Comparison of ENCODE assay signal across 12 cellular contexts in the genomic region with DNA sequence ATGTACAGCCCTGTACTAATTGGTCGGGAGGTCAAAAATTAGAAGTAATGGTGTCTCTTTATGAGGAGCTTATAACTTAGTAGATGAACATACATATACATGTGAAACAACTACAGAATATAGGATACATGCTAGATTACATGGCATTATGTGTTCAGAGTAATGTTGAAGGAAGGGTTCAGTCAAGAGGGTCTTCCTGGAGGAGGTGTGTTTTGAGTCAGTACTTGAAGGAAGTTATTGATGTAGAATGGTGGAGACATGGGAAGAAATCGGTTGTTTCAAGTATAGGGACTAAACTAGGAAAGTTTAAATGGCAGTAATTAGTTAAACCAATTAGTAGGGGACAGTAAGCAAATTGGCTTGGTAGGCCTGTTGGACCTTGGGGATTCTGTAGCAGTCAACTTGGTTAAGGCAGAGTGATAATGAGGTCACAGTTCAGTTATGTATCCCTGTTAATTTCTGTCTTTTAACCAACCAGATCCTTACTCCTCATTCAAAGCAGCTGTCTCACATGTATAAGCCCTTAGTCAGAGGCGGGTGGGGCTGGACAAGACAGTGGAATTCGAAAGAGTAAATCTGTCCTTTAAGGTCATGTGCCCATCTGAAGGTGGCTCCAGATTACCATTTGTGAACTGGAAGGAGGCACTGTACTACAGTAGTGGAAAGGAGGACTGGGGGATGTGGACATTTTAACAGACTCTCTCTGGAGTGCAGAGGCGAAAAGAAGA. TPM values are rescaled to one million over a fixed set of nuclear protein-coding genes. Genes with fewer than 3 reads are reported as not detected.
DNase-seq lines count a peak whose midpoint lies in the region; ATAC-seq, FAIRE-seq and TF ChIP-seq lines count a peak whose summit lies in the region.
"Had no signal": no experiment of that assay in that cellular context is flagged by ENCODE, and none has a peak within 500 bp of the region (broad histone marks: within the 10 kb centered on the region; RNA-seq: fewer than 3 reads in every experiment).

No MANE protein-coding gene starts in this region.

- BruUV-seq in MCF 10A (replicated peaks; lab: Mats Ljungman, UMichigan), result TSS peak; percentile 59

- H3K4me1 Mint-ChIP-seq in MCF 10A (ENCODE audit: insufficient read depth, unreplicated experiment), result peaks cover 27% of the 10 kb centered on the region

- no peaks in the 10 kb centered on the region for H3K9me3 Mint-ChIP-seq in MCF 10A (ENCODE audit: unreplicated experiment)
- H3K9me3 Mint-ChIP-seq: natural killer cell treated with Interleukin-12 subunit alpha and Interleukin-12 subunit beta and Interleukin-15 and Interleukin-18, amount 100 ng/mL, for 72 hours had no signal

- peak overlapping the region; percentile 54 for H3K27ac Mint-ChIP-seq in MCF 10A (ENCODE audit: low read depth, unreplicated experiment)
- H3K27ac Mint-ChIP-seq: natural killer cell treated with Interleukin-12 subunit alpha and Interleukin-12 subunit beta and Interleukin-15 and Interleukin-18, amount 100 ng/mL, for 72 hours had no signal

- no peak overlapping the region for H3K4me3 Mint-ChIP-seq in MCF 10A (ENCODE audit: unreplicated experiment)
- H3K4me3 Mint-ChIP-seq: natural killer cell treated with Interleukin-12 subunit alpha and Interleukin-12 subunit beta and Interleukin-15 and Interleukin-18, amount 100 ng/mL, for 72 hours had no signal

- CTCF ChIA-PET in MCF 10A (lab: Yijun Ruan, JAX), result interaction anchor here (1.7 kb wide), 1 partner anchor 29 kb away, joined by 4 read pairs; no protein-coding TSS in a partner anchor

- TF ChIP-seq CTCF in MCF 10A (IDR thresholded peaks at IDR 0.05; ENCODE audit: unreplicated experiment), result no peak
- TF ChIP-seq CTCF in breast epithelium (IDR thresholded peaks at IDR 0.05), result no peak
- TF ChIP-seq CTCF in uterus (IDR thresholded peaks at IDR 0.05), result no peak

- H3K36me3 Mint-ChIP-seq in MCF 10A (ENCODE audit: insufficient read depth, unreplicated experiment), result peaks cover under 1% of the 10 kb centered on the region
- H3K36me3 Mint-ChIP-seq: natural killer cell treated with Interleukin-12 subunit alpha and Interleukin-12 subunit beta and Interleukin-15 and Interleukin-18, amount 100 ng/mL, for 72 hours had no signal

- H3K27me3 Mint-ChIP-seq in MCF 10A (ENCODE audit: insufficient read depth, unreplicated experiment), result no peaks in the 10 kb centered on the region
- H3K27me3 Mint-ChIP-seq: natural killer cell treated with Interleukin-12 subunit alpha and Interleukin-12 subunit beta and Interleukin-15 and Interleukin-18, amount 100 ng/mL, for 72 hours had no signal

- ATAC-seq in GM18498 (IDR thresholded peaks at IDR 0.05; ENCODE audit: unreplicated experiment), result no peak
- ATAC-seq: HepG2; natural killer cell treated with Interleukin-12 subunit alpha and Interleukin-12 subunit beta and Interleukin-15 and Interleukin-18, amount 100 ng/mL, for 72 hours had no signal

- H3K9me3 ChIP-seq in breast epithelium (no peaks in the 10 kb centered on the region), uterus (no peaks in the 10 kb centered on the region)
- H3K9me3 ChIP-seq: thoracic aorta had no signal

- TF ChIP-seq POLR2A in breast epithelium (IDR thresholded peaks at IDR 0.05), result no peak
- no peak for TF ChIP-seq POLR2A in uterus (IDR thresholded peaks at IDR 0.05)

- POLR2A ChIA-PET in MCF 10A (lab: Yijun Ruan, JAX), result interaction anchor here (0.7 to 3.0 kb wide), 8 partner anchors 10 to 73 kb away, joined by 3 to 15 read pairs (median 4); a partner anchor contains a TSS

- DNase-seq in MCF 10A (ENCODE audit: unreplicated experiment) (peak; percentile 64), breast epithelium (ENCODE audit: low spot score in 2 of 2) (no peak), T1000 (lab: John Stamatoyannopoulos, UW) (peak; percentile 32), glomerular visceral epithelial cell (ENCODE audit: extremely low spot score) (peak; percentile 85), urothelium cell line (ENCODE audit: low spot score) (peak; percentile 74), uterus (no peak)
- no peak for DNase-seq in stimulated activated naive CD4-positive, alpha-beta T cell (lab: John Stamatoyannopoulos, UW)

- no peak overlapping the region for H3K4me3 ChIP-seq in breast epithelium
- H3K4me3 ChIP-seq in uterus, result no peak overlapping the region
- H3K4me3 ChIP-seq: thoracic aorta had no signal

- FAIRE-seq in urothelium cell line (lab: Jason Lieb, UNC), result no peak
- FAIRE-seq: HepG2 had no signal

- H3K27ac ChIP-seq in breast epithelium, result no peak overlapping the region
- H3K27ac ChIP-seq in uterus, result no peak overlapping the region
- H3K27ac ChIP-seq: thoracic aorta had no signal

- intact Hi-C loops in MCF 10A (cut with micrococcal nuclease), result no loop called here
- intact Hi-C loops in breast epithelium (cut with DNase I; ENCODE audit: low total_unique reads), result no loop called here
- intact Hi-C loops in uterus (cut with DNase I; ENCODE audit: low total_unique reads), result no loop called here

- H3K4me1 ChIP-seq in breast epithelium, result peaks cover 0 to 6% of the 10 kb centered on the region in 2 donors
- peaks cover 0 to 8% of the 10 kb centered on the region in 2 donors for H3K4me1 ChIP-seq in uterus

- H3K36me3 ChIP-seq in breast epithelium, result no peaks in the 10 kb centered on the region
- no peaks in the 10 kb centered on the region for H3K36me3 ChIP-seq in uterus
- H3K36me3 ChIP-seq: thoracic aorta had no signal

- H3K27me3 ChIP-seq in breast epithelium (no peaks in the 10 kb centered on the region), uterus (no peaks in the 10 kb centered on the region)

RNA-seq across cellular contexts. Expression of a gene that starts 3.5 kb away (rescaled TPM):
- total RNA-seq in MCF 10A (2022) (46.3 and 73.8 TPM in 2 replicates), breast epithelium (10 to 100 TPM; 12.8 to 18.4 (median 14.9) TPM), uterus (10 to 100 TPM in 2 of 4 donors, 1 to 10 TPM in 1, under 1 TPM in 1; 0.88 to 35.4 (median 15.5) TPM)

RNA-seq across cellular contexts. Expression of a gene that starts 5.1 kb away (rescaled TPM):
- 3.6 and 3.8 TPM in 2 replicates for total RNA-seq in MCF 10A (2022)
- 10 to 100 TPM; 18.7 to 23.7 (median 18.7) TPM for total RNA-seq in breast epithelium
- 10 to 100 TPM in 3 of 4 donors, 1 to 10 TPM in 1; 2.1 to 28.9 (median 15.2) TPM for total RNA-seq in uterus

RNA-seq across cellular contexts. Expression of a gene that starts 31.8 kb away (rescaled TPM):
- total RNA-seq in MCF 10A (2022), result not detected in 2 replicates
- total RNA-seq in breast epithelium, result under 1 TPM in 1 of 3 donors, not detected in 2; 0.98 TPM
- 1 to 10 TPM in 1 of 4 donors, under 1 TPM in 2, not detected in 1; 0.29 to 1.8 (median 0.52) TPM for total RNA-seq in uterus
- total RNA-seq: A673, thoracic aorta had no signal

RNA-seq across cellular contexts. Expression of a gene that starts 37.5 kb away (rescaled TPM):
- total RNA-seq in MCF 10A (2022) (53.3 and 56.2 TPM in 2 replicates), breast epithelium (10 to 100 TPM; 24.7 to 31.2 (median 27.5) TPM), uterus (10 to 100 TPM in 2 of 4 donors, 1 to 10 TPM in 2; 5.0 to 28.4 (median 12.2) TPM)

RNA-seq across cellular contexts. Expression of a gene that starts 38.5 kb away (rescaled TPM):
- total RNA-seq in MCF 10A (2022) (213 and 257 TPM in 2 replicates), breast epithelium (100 to 1,000 TPM in 2 of 3 donors, 10 to 100 TPM in 1; 79.2 to 132 (median 103) TPM), uterus (100 to 1,000 TPM in 1 of 4 donors, 10 to 100 TPM in 3; 40.0 to 157 (median 72.8) TPM)

Comparison
In these comparisons a context has a peak if more than half of its experiments do, and no peak if none do; other contexts are left out.
1. DNase-seq: peak in MCF 10A (single experiment), T1000 (single experiment), glomerular visceral epithelial cell (single experiment) and urothelium cell line (single experiment); none in breast epithelium (0 of 2), uterus (0 of 2) and stimulated activated naive CD4-positive, alpha-beta T cell (0 of 6).